31 cellular contexts compared by ENCODE assay signal in the genomic region with DNA sequence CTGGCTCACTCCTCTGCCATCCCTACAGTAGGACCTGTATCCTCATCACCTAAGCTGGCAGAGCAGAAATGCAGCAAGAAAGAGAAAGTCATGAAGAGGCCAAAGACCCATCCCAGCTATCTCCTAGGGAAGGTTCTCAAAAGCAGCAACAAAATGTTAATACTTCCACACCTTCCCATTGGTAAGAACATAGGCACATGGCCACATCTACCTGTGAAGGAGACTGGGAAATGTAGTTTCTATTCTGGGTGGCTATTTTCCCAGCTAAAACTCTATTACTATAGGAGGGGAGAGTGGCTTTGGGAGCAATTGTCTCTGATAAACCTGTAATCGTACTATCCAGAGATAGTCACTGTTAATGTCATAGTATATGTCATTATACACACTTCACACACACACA. TPM values are rescaled to one million over a fixed set of nuclear protein-coding genes. Genes with fewer than 3 reads are reported as not detected.
DNase-seq lines count a peak whose midpoint lies in the region; ATAC-seq, FAIRE-seq and TF ChIP-seq lines count a peak whose summit lies in the region.
"Had no signal": no experiment of that assay in that cellular context is flagged by ENCODE, and none has a peak within 500 bp of the region (broad histone marks: within the 10 kb centered on the region; RNA-seq: fewer than 3 reads in every experiment).

No MANE protein-coding gene starts in this region.

- peaks cover 17% of the 10 kb centered on the region for H3K4me1 Mint-ChIP-seq in HFFc6 (ENCODE audit: low read depth)
- H3K4me1 Mint-ChIP-seq: activated CD8-positive, alpha-beta memory T cell treated with anti-CD3 and anti-CD28 coated beads, Interleukin-2, amount 10 ng/mL, durations not matched to agents 7 days and 5 days; naive thymus-derived CD8-positive, alpha-beta T cell; stimulated activated memory B cell treated with anti-CD40 and anti-IgM and Interleukin-4, amounts not matched to agents 10 μg/mL and 1 μg/mL and 100 μg/mL, for 72 hours had no signal

- H3K9me1 ChIP-seq in K562 (ENCODE audit: control insufficient read depth, insufficient read depth, low read length), result no peaks in the 10 kb centered on the region

- H3K9ac ChIP-seq in K562 (ENCODE audit: insufficient read depth in 1 of 2, low read depth in 2 of 2, low read length in 2 of 2) (no peak overlapping the region), neuronal stem cell (ENCODE audit: low read depth, low read length, poor library complexity) (no peak overlapping the region)
- H3K9ac ChIP-seq: BLaER1, KMS-11 had no signal

- TF ChIP-seq POLR2A in GM12892 (IDR thresholded peaks at IDR 0.05; ENCODE audit: low read depth, low read length) (no peak), K562 (conservative IDR thresholded peaks at IDR 0.05) (no peak)

- no peak overlapping the region for H2BK15ac ChIP-seq in neuronal stem cell (ENCODE audit: low read length)

- 29% methylated on average over 1 of the region's 1 CpG for WGBS in K562 (ENCODE audit: insufficient coverage, low coverage, missing lambda C conversion rate)
- no CpG with 5 or more reads among the region's 1 CpG for WGBS in neuronal stem cell (ENCODE audit: extremely low coverage in 2 of 2, insufficient read length in 2 of 2, insufficient replicate concordance in 1 of 2), 2 donors

- TF ChIP-seq CTCF in HFFc6 (IDR thresholded peaks at IDR 0.05), result no peak
- no peak for TF ChIP-seq CTCF in K562 (IDR thresholded peaks at IDR 0.05 in 2 of 3, conservative IDR thresholded peaks at IDR 0.05 in 1 of 3; ENCODE audit: insufficient read depth in 2 of 3, low read depth in 1 of 3, low read length in 3 of 3)
- TF ChIP-seq CTCF in GM13977 (IDR thresholded peaks at IDR 0.05; ENCODE audit: extremely low read depth, insufficient read depth, missing control alignments), result no peak

- no peak overlapping the region for H2AK5ac ChIP-seq in neuronal stem cell (ENCODE audit: low read depth, low read length)

- H4K20me1 ChIP-seq in K562 (replicated peaks; ENCODE audit: control insufficient read depth, insufficient read depth, low read length), result no peaks in the 10 kb centered on the region
- H4K20me1 ChIP-seq: BLaER1 had no signal

- H3K27ac Mint-ChIP-seq in HFFc6, result peak overlapping the region; percentile 70; the same call in 1 of the 2 replicates
- H3K27ac Mint-ChIP-seq: activated CD8-positive, alpha-beta memory T cell treated with anti-CD3 and anti-CD28 coated beads, Interleukin-2, amount 10 ng/mL, durations not matched to agents 7 days and 5 days; activated naive CD4-positive, alpha-beta T cell treated with anti-CD3 and anti-CD28 coated beads for 36 hours; naive thymus-derived CD8-positive, alpha-beta T cell; stimulated activated memory B cell treated with anti-CD40 and anti-IgM and Interleukin-4, amounts not matched to agents 10 μg/mL and 1 μg/mL and 100 μg/mL, for 72 hours; T-helper 1 cell treated with Interleukin-12 subunit alpha and Interleukin-12 subunit beta and Interleukin-4 antibody, amounts not matched to agents 30 μg/mL and 1 μg/mL, for 36 hours had no signal

- no peaks in the 10 kb centered on the region for H3K79me1 ChIP-seq in neuronal stem cell (ENCODE audit: low read depth, low read length)

- no peak overlapping the region for H3K14ac ChIP-seq in neuronal stem cell (ENCODE audit: low read length)

- POLR2A ChIA-PET in K562 (lab: Yijun Ruan, JAX), result no interaction called here

- no peaks in the 10 kb centered on the region for H3K79me2 ChIP-seq in K562 (ENCODE audit: control insufficient read depth, insufficient read depth, low read length)

- CTCF ChIA-PET in K562 (lab: Yijun Ruan, JAX; ENCODE audit: low intra/inter-chr PET ratio), result no interaction called here

- no peak for TF ChIP-seq RAD21 in K562 (CRISPR knock-in tag; conservative IDR thresholded peaks at IDR 0.05 in 1 of 2, IDR thresholded peaks at IDR 0.05 in 1 of 2)

- no peak overlapping the region for H4K91ac ChIP-seq in neuronal stem cell (ENCODE audit: low read depth, low read length, poor library complexity)

- H3K4me1 ChIP-seq in K562 (replicated peaks in 1 of 2; ENCODE audit: control insufficient read depth in 2 of 2, insufficient read depth in 2 of 2, low read length in 2 of 2), result peaks cover 0 to 8% of the 10 kb centered on the region in 2 experiments; a peak in 2 of 5 replicates
- peaks cover 5 to 6% of the 10 kb centered on the region in 2 donors for H3K4me1 ChIP-seq in neuronal stem cell (ENCODE audit: control insufficient read depth in 2 of 2, insufficient read depth in 1 of 2, low read depth in 1 of 2, low read length in 2 of 2)
- H3K4me1 ChIP-seq: transverse colon had no signal

- DNase-seq in GM12892 (ENCODE audit: insufficient read length) (no peak), HFFc6 (no peak), K562 (ENCODE audit: extremely low read depth in 1 of 4, low spot score in 3 of 4) (peak in 1 of 4 experiments; percentile 1), neuronal stem cell (ENCODE audit: low spot score) (no peak), GM13977 (ENCODE audit: low spot score) (no peak), hippocampal formation (lab: John Stamatoyannopoulos, UW) (no peak)
- DNase-seq in activated CD8-positive, alpha-beta memory T cell treated with anti-CD3 and anti-CD28 coated beads, Interleukin-2, amount 50 U/mL, for 4 hours, result no peak
- DNase-seq: activated CD4-positive, alpha-beta T cell treated with anti-CD3 and anti-CD28 coated beads, Interleukin-2, amount 50 U/mL, for 4 hours; activated CD8-positive, alpha-beta memory T cell treated with anti-CD3 and anti-CD28 coated beads, Interleukin-2, amount 10 ng/mL, durations not matched to agents 7 days and 5 days; activated naive CD4-positive, alpha-beta T cell treated with anti-CD3 and anti-CD28 coated beads for 36 hours; central memory CD4-positive, alpha-beta T cell; cortex of kidney; DMS153; effector memory CD4-positive, alpha-beta T cell; glutamatergic neuron; midbrain; MM.1S; naive thymus-derived CD8-positive, alpha-beta T cell; NCI-H1105 treated with DMSO at 0.1 percent for 48 hours; NCI-H187 treated with DMSO at 0.1 percent for 48 hours; NCI-H2227 treated with DMSO at 0.1 percent for 48 hours; NCI-H526; occipital lobe; transverse colon had no signal

- H4K8ac ChIP-seq in neuronal stem cell (ENCODE audit: low read depth, low read length), result no peak overlapping the region

- H3K23ac ChIP-seq in neuronal stem cell (ENCODE audit: low read depth, low read length, poor library complexity), result no peak overlapping the region

- H3K9me3 Mint-ChIP-seq in HFFc6, result no peaks in the 10 kb centered on the region
- H3K9me3 Mint-ChIP-seq: activated naive CD4-positive, alpha-beta T cell treated with anti-CD3 and anti-CD28 coated beads for 36 hours; naive thymus-derived CD8-positive, alpha-beta T cell; stimulated activated memory B cell treated with anti-CD40 and anti-IgM and Interleukin-4, amounts not matched to agents 10 μg/mL and 1 μg/mL and 100 μg/mL, for 72 hours; T-helper 1 cell treated with Interleukin-12 subunit alpha and Interleukin-12 subunit beta and Interleukin-4 antibody, amounts not matched to agents 30 μg/mL and 1 μg/mL, for 36 hours had no signal

- H3K27ac ChIP-seq in K562 (ENCODE audit: extremely low read depth, low read depth, low read length) (no peak overlapping the region), neuronal stem cell (replicated peaks; ENCODE audit: low read length) (no peak overlapping the region)
- H3K27ac ChIP-seq: BLaER1, KMS-11, transverse colon had no signal

- BruUV-seq in K562 (replicated peaks; lab: Mats Ljungman, UMichigan), result no TSS peak

- intact Hi-C loops in K562 (cut with micrococcal nuclease), result no loop called here

- no peak overlapping the region for H3K4me2 ChIP-seq in K562 (ENCODE audit: insufficient read depth, low read length)
- no peak overlapping the region for H3K4me2 ChIP-seq in neuronal stem cell (ENCODE audit: insufficient read depth, low read length, poor library complexity, severe bottlenecking)
- H3K4me2 ChIP-seq: BLaER1, KMS-11 had no signal

- no peak overlapping the region for H3K18ac ChIP-seq in neuronal stem cell (ENCODE audit: low read length)

- no peak overlapping the region for H2BK120ac ChIP-seq in neuronal stem cell (ENCODE audit: low read depth, low read length)

- no peak overlapping the region for H2BK5ac ChIP-seq in neuronal stem cell (ENCODE audit: low read length)

- H2BK12ac ChIP-seq in neuronal stem cell (ENCODE audit: low read length), result no peak overlapping the region

- no peak overlapping the region for H3K4ac ChIP-seq in neuronal stem cell (ENCODE audit: low read length)

- TF ChIP-seq EP300 in K562 (IDR thresholded peaks at IDR 0.05; ENCODE audit: low read length), result no peak

- H3K27me3 Mint-ChIP-seq in HFFc6 (ENCODE audit: insufficient read depth), result peaks cover 2% of the 10 kb centered on the region; the same call in 1 of the 2 replicates
- H3K27me3 Mint-ChIP-seq: activated CD8-positive, alpha-beta memory T cell treated with anti-CD3 and anti-CD28 coated beads, Interleukin-2, amount 10 ng/mL, durations not matched to agents 7 days and 5 days; naive thymus-derived CD8-positive, alpha-beta T cell; stimulated activated memory B cell treated with anti-CD40 and anti-IgM and Interleukin-4, amounts not matched to agents 10 μg/mL and 1 μg/mL and 100 μg/mL, for 72 hours had no signal

- no peaks in the 10 kb centered on the region for H3K36me3 Mint-ChIP-seq in HFFc6 (ENCODE audit: low read depth)
- H3K36me3 Mint-ChIP-seq: activated CD8-positive, alpha-beta memory T cell treated with anti-CD3 and anti-CD28 coated beads, Interleukin-2, amount 10 ng/mL, durations not matched to agents 7 days and 5 days; naive thymus-derived CD8-positive, alpha-beta T cell; stimulated activated memory B cell treated with anti-CD40 and anti-IgM and Interleukin-4, amounts not matched to agents 10 μg/mL and 1 μg/mL and 100 μg/mL, for 72 hours had no signal

- peak; percentile 24 for FAIRE-seq in GM12892 (lab: Jason Lieb, UNC)
- no peak for FAIRE-seq in K562 (lab: Jason Lieb, UNC)
- FAIRE-seq: TTC549 had no signal

- H3K36me3 ChIP-seq in K562 (ENCODE audit: control insufficient read depth, insufficient read depth, low read length) (no peaks in the 10 kb centered on the region), neuronal stem cell (replicated peaks in 1 of 2; ENCODE audit: control insufficient read depth in 2 of 2, insufficient read depth in 2 of 2, low read length in 2 of 2) (no peaks in the 10 kb centered on the region)
- H3K36me3 ChIP-seq: BLaER1, transverse colon had no signal

- H2AFZ ChIP-seq in K562 (ENCODE audit: low read depth, low read length) (0 out of 2 replicates have a peak overlapping the region, but pooled peaks have one; percentile 1), neuronal stem cell (ENCODE audit: low read length) (peak overlapping the region; percentile 19)

- in situ Hi-C loops in K562 (cut with MboI) (no loop called here), GM13977 (cut with MboI; ENCODE audit: low pct_unique_long_range_greater_than_20kb, low sequenced_read_pairs, unreplicated experiment) (no loop called here)

- ATAC-seq in K562 (peak; percentile 47; the same call in 1 of the 3 replicates), HG03139 (IDR thresholded peaks at IDR 0.05; ENCODE audit: unreplicated experiment) (no peak)
- ATAC-seq: activated CD4-positive, CD25-positive, alpha-beta regulatory T cell treated with anti-CD3 and anti-CD28 coated beads, Interleukin-2, amount 50 U/mL, for 24 hours; activated CD8-positive, alpha-beta memory T cell treated with anti-CD3 and anti-CD28 coated beads, Interleukin-2, amount 10 ng/mL, durations not matched to agents 7 days and 5 days; naive thymus-derived CD8-positive, alpha-beta T cell; stimulated activated memory B cell treated with anti-CD40 and anti-IgM and Interleukin-4, amounts not matched to agents 10 μg/mL and 1 μg/mL and 100 μg/mL, for 72 hours had no signal

- H3K9me3 ChIP-seq in K562 (replicated peaks; ENCODE audit: control insufficient read depth, insufficient read depth, low read depth, low read length) (no peaks in the 10 kb centered on the region), neuronal stem cell (replicated peaks in 1 of 2; ENCODE audit: control insufficient read depth in 2 of 2, insufficient read depth in 1 of 2, low read depth in 1 of 2, low read length in 2 of 2) (no peaks in the 10 kb centered on the region)
- H3K9me3 ChIP-seq: BLaER1, transverse colon had no signal

- H3K4me3 Mint-ChIP-seq in HFFc6, result no peak overlapping the region
- H3K4me3 Mint-ChIP-seq: activated CD8-positive, alpha-beta memory T cell treated with anti-CD3 and anti-CD28 coated beads, Interleukin-2, amount 10 ng/mL, durations not matched to agents 7 days and 5 days; activated naive CD4-positive, alpha-beta T cell treated with anti-CD3 and anti-CD28 coated beads for 36 hours; naive thymus-derived CD8-positive, alpha-beta T cell; stimulated activated memory B cell treated with anti-CD40 and anti-IgM and Interleukin-4, amounts not matched to agents 10 μg/mL and 1 μg/mL and 100 μg/mL, for 72 hours; T-helper 1 cell treated with Interleukin-12 subunit alpha and Interleukin-12 subunit beta and Interleukin-4 antibody, amounts not matched to agents 30 μg/mL and 1 μg/mL, for 36 hours had no signal

- H3K4me3 ChIP-seq in K562, result no peak overlapping the region
- H3K4me3 ChIP-seq in neuronal stem cell (ENCODE audit: low read length in 2 of 2), result no peak overlapping the region
- H3K4me3 ChIP-seq: BLaER1, transverse colon had no signal

- H3K27me3 ChIP-seq in K562 (ENCODE audit: control insufficient read depth in 2 of 2, insufficient read depth in 2 of 2, low read length in 2 of 2), result no peaks in the 10 kb centered on the region
- no peaks in the 10 kb centered on the region for H3K27me3 ChIP-seq in neuronal stem cell (ENCODE audit: control insufficient read depth in 3 of 3, insufficient read depth in 3 of 3, low read depth in 1 of 3, low read length in 3 of 3)
- H3K27me3 ChIP-seq: BLaER1, transverse colon had no signal

RNA-seq across cellular contexts. Expression of a gene that starts 13.7 kb away (rescaled TPM):
- 31.2 TPM for polyA plus RNA-seq in GM12892 (2012; ENCODE audit: missing spikeins)
- total RNA-seq in HFFc6 (2021; fragmentation: NEBNext Ultra II Directional; extraction: Animal tissue kit (Norgen Biotek cat#: 25700)), result 10 to 100 TPM; 55.5 to 66.1 (median 59.0) TPM
- 38.8 and 45.9 TPM in 2 replicates for total RNA-seq in K562 (2011; cell fraction: chromatin; rRNA removed; ENCODE audit: low replicate concordance)
- 28.3 and 32.6 TPM in 2 replicates for total RNA-seq in K562 (2011; cell fraction: nucleolus; rRNA removed)
- total RNA-seq in K562 (2011; cell fraction: nucleoplasm; rRNA removed), result 30.9 and 46.0 TPM in 2 replicates
- total RNA-seq in K562 (2014; rRNA removed), result 53.3 and 65.7 TPM in 2 replicates
- 29.1 and 29.3 TPM in 2 replicates for total RNA-seq in K562 (2014; rRNA removed; fragmentation: Illumina TruSeq; extraction: Trizol)
- total RNA-seq in K562 (2015; rRNA removed; fragmentation: Illumina TruSeq; extraction: Trizol), result 28.3 and 31.8 TPM in 2 replicates
- 38.9 and 39.5 TPM in 2 replicates for total RNA-seq in K562 (2021)
- 94.1 and 95.6 TPM in 2 replicates for polyA plus RNA-seq in K562 (2011; rRNA removed)
- 76.7 and 80.9 TPM in 2 replicates for polyA plus RNA-seq in K562 (2011; cell fraction: cytosol; rRNA removed)
- polyA plus RNA-seq in K562 (2011; cell fraction: nucleus; rRNA removed), result 48.0 and 48.4 TPM in 2 replicates
- 43.7 and 47.1 TPM in 2 replicates for polyA plus RNA-seq in K562 (2012)
- polyA plus RNA-seq in K562 (2014; fragmentation: Illumina TruSeq; extraction: Trizol), result 52.4 and 55.6 TPM in 2 replicates
- 10 to 100 TPM; 10.6 to 16.1 TPM for polyA plus RNA-seq in K562 (2014; fragmentation: Nextera tagmentation; extraction: Ambion mirVana)
- 58.7 and 68.3 TPM in 2 replicates for polyA plus RNA-seq in K562 (2014; rRNA removed)
- polyA minus RNA-seq in K562 (2011; rRNA and poly(A)+ RNA removed), result 50.6 and 57.5 TPM in 2 replicates
- polyA minus RNA-seq in K562 (2011; cell fraction: cytosol; rRNA and poly(A)+ RNA removed), result 29.7 and 30.0 TPM in 2 replicates
- 13.5 and 25.0 TPM in 2 replicates for polyA minus RNA-seq in K562 (2011; cell fraction: nucleus; rRNA and poly(A)+ RNA removed)
- polyA plus RNA-seq in neuronal stem cell (2013, experiment 1 of 2), result 27.5 TPM
- 27.3 TPM for polyA plus RNA-seq in neuronal stem cell (2013, experiment 2 of 2)

RNA-seq across cellular contexts. Expression of a gene that starts 33.6 kb away (rescaled TPM):
- polyA plus RNA-seq in GM12892 (2012; ENCODE audit: missing spikeins), result 2.2 TPM
- total RNA-seq in HFFc6 (2021; fragmentation: NEBNext Ultra II Directional; extraction: Animal tissue kit (Norgen Biotek cat#: 25700)), result 1 to 10 TPM in 4 of 6 experiments, under 1 TPM in 2; 0.87 to 2.9 (median 2.7) TPM
- 0.23 and 0.65 TPM in 2 replicates for total RNA-seq in K562 (2011; cell fraction: chromatin; rRNA removed; ENCODE audit: low replicate concordance)
- total RNA-seq in K562 (2011; cell fraction: nucleolus; rRNA removed), result 0.79 and 1.2 TPM in 2 replicates
- 0.51 and 0.69 TPM in 2 replicates for total RNA-seq in K562 (2011; cell fraction: nucleoplasm; rRNA removed)
- 0.18 and 0.90 TPM in 2 replicates for total RNA-seq in K562 (2014; rRNA removed)
- total RNA-seq in K562 (2014; rRNA removed; fragmentation: Illumina TruSeq; extraction: Trizol), result 0.22 and 0.32 TPM in 2 replicates
- total RNA-seq in K562 (2015; rRNA removed; fragmentation: Illumina TruSeq; extraction: Trizol), result 0.11 and 0.34 TPM in 2 replicates
- total RNA-seq in K562 (2021), result 0.29 and 0.44 TPM in 2 replicates
- 0.14 and 0.20 TPM in 2 replicates for polyA plus RNA-seq in K562 (2011; rRNA removed)
- 0.03 and 0.07 TPM in 2 replicates for polyA plus RNA-seq in K562 (2011; cell fraction: cytosol; rRNA removed)
- 0.06 and 0.31 TPM in 2 replicates for polyA plus RNA-seq in K562 (2011; cell fraction: nucleus; rRNA removed)
- 0.10 and 0.29 TPM in 2 replicates for polyA plus RNA-seq in K562 (2012)
- 0.18 and 0.54 TPM in 2 replicates for polyA plus RNA-seq in K562 (2014; fragmentation: Illumina TruSeq; extraction: Trizol)
- polyA plus RNA-seq in K562 (2014; fragmentation: Nextera tagmentation; extraction: Ambion mirVana), result under 1 TPM; 0.04 to 0.07 TPM
- polyA plus RNA-seq in K562 (2014; rRNA removed), result 0.30 and 0.66 TPM in 2 replicates
- 0.06 and 0.14 TPM in 2 replicates for polyA minus RNA-seq in K562 (2011; rRNA and poly(A)+ RNA removed)
- not detected in 2 replicates for polyA minus RNA-seq in K562 (2011; cell fraction: cytosol; rRNA and poly(A)+ RNA removed)
- 0.22 and 0.40 TPM in 2 replicates for polyA minus RNA-seq in K562 (2011; cell fraction: nucleus; rRNA and poly(A)+ RNA removed)
- 0.53 TPM for polyA plus RNA-seq in neuronal stem cell (2013, experiment 1 of 2)
- polyA plus RNA-seq in neuronal stem cell (2013, experiment 2 of 2), result 0.69 TPM
- total RNA-seq: naive thymus-derived CD8-positive, alpha-beta T cell had no signal
